Comparison of ENCODE assay signal across 7 cellular contexts in the genomic region with DNA sequence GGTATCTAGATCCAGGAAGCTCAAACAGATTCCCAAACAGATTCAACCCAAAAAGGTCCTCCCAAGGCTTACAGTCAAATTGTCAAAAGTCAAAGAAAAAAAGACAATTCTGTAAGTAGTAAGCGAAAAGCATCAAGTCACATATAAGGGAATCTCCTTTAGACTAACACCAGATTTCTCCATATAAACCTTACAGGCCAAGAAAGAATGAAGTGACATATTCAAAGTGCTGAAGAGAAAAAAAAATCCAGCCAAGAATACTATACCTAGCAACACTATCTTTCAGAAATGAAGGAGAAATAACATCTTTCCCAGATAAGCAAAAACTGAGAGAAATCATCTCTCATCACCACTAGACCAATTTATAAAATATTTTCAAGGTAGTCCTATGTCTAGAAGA.
"Had no signal": no experiment of that assay in that cellular context is flagged by ENCODE, and none has a peak within 500 bp of the region (broad histone marks: within the 10 kb centered on the region; RNA-seq: fewer than 3 reads in every experiment).

No MANE protein-coding gene starts in this region.

- FAIRE-seq: HepG2, HTR-8/SVneo had no signal

- H3K9ac ChIP-seq: KMS-11 had no signal

- H3K4me2 ChIP-seq: KMS-11 had no signal

- H3K27ac ChIP-seq: HL-60, KMS-11 had no signal

- ATAC-seq: HepG2 had no signal

- DNase-seq: IMR-90, KBM-7, KG1 had no signal
